10 cellular contexts compared by ENCODE assay signal in genomic region chr6:43708857-43709653, GRCh38. TPM values are rescaled to one million over a fixed set of nuclear protein-coding genes. Genes with fewer than 3 reads are reported as not detected.
DNase-seq lines count a peak whose midpoint lies in the region; ATAC-seq and TF ChIP-seq lines count a peak whose summit lies in the region.
"Had no signal": no experiment of that assay in that cellular context is flagged by ENCODE, and none has a peak within 500 bp of the region (broad histone marks: within the 10 kb centered on the region; RNA-seq: fewer than 3 reads in every experiment).

No MANE protein-coding gene starts in this region.

- TF ChIP-seq EP300 in esophagus muscularis mucosa (IDR thresholded peaks at IDR 0.05) (no peak), ovary (IDR thresholded peaks at IDR 0.05) (no peak)

- TF ChIP-seq CTCF in NB4 (IDR thresholded peaks at IDR 0.05; ENCODE audit: low read depth, low read length), result no peak
- TF ChIP-seq CTCF in esophagus muscularis mucosa (IDR thresholded peaks at IDR 0.05), result no peak
- TF ChIP-seq CTCF in ovary (IDR thresholded peaks at IDR 0.05), result no peak

- intact Hi-C loops in esophagus muscularis mucosa (cut with DNase I) (no loop called here), ovary (cut with DNase I) (no loop called here)

- 62% methylated on average over 5 of the region's 5 CpGs for WGBS in esophagus muscularis mucosa
- 17 to 26% (median 26%) methylated on average over 5 of the region's 5 CpGs for WGBS in ovary, 3 donors

- H3K27me3 ChIP-seq in esophagus muscularis mucosa (no peaks in the 10 kb centered on the region), ovary (no peaks in the 10 kb centered on the region), SJCRH30 (no peaks in the 10 kb centered on the region)
- H3K27me3 ChIP-seq: cardiac muscle cell had no signal

- H3K9me3 ChIP-seq in esophagus muscularis mucosa (no peaks in the 10 kb centered on the region), ovary (no peaks in the 10 kb centered on the region), SJCRH30 (replicated peaks) (no peaks in the 10 kb centered on the region)

- TF ChIP-seq POLR2A in NB4 (IDR thresholded peaks at IDR 0.05; ENCODE audit: extremely low read depth, insufficient read length), result no peak
- no peak for TF ChIP-seq POLR2A in esophagus muscularis mucosa (IDR thresholded peaks at IDR 0.05; ENCODE audit: low read depth)
- no peak for TF ChIP-seq POLR2A in ovary (IDR thresholded peaks at IDR 0.05)

- peak; percentile 94 for DNase-seq in CD1c-positive myeloid dendritic cell (ENCODE audit: extremely low spot score)
- DNase-seq in NB4 (ENCODE audit: low read depth), result peak; percentile 80
- DNase-seq in esophagus muscularis mucosa (ENCODE audit: extremely low spot score), result no peak
- DNase-seq in ovary, result peak in 3 of 5 donors; percentile 51 to 75 (median 62)
- no peak for DNase-seq in SJCRH30
- DNase-seq: NCI-H1436 treated with DMSO at 0.1 percent for 48 hours had no signal

- ATAC-seq in GM18502 (IDR thresholded peaks at IDR 0.05; ENCODE audit: poor library complexity, unreplicated experiment) (no peak), HG02763 (IDR thresholded peaks at IDR 0.05; ENCODE audit: unreplicated experiment) (no peak), GM21390 (IDR thresholded peaks at IDR 0.05; ENCODE audit: unreplicated experiment) (no peak)

- H3K27ac ChIP-seq in esophagus muscularis mucosa (replicated peaks in 1 of 4), result peak overlapping the region; percentile 49 to 72 (median 60)
- no peak overlapping the region for H3K27ac ChIP-seq in ovary
- no peak overlapping the region for H3K27ac ChIP-seq in SJCRH30
- H3K27ac ChIP-seq: cardiac muscle cell had no signal

- H3K36me3 ChIP-seq in esophagus muscularis mucosa (no peaks in the 10 kb centered on the region), ovary (no peaks in the 10 kb centered on the region), SJCRH30 (no peaks in the 10 kb centered on the region)
- H3K36me3 ChIP-seq: cardiac muscle cell had no signal

- H3K4me1 ChIP-seq in esophagus muscularis mucosa, result peaks cover 10 to 35% (median 30%) of the 10 kb centered on the region in 4 donors
- peaks cover 15% of the 10 kb centered on the region for H3K4me1 ChIP-seq in ovary (ENCODE audit: insufficient read depth)
- peaks cover 39% of the 10 kb centered on the region for H3K4me1 ChIP-seq in SJCRH30

- H3K4me3 ChIP-seq in NB4 (ENCODE audit: low read depth, low read length) (no peak overlapping the region), esophagus muscularis mucosa (no peak overlapping the region), ovary (no peak overlapping the region), SJCRH30 (no peak overlapping the region)
- H3K4me3 ChIP-seq: cardiac muscle cell had no signal

RNA-seq across cellular contexts. Expression of gene MRPS18A, which starts 21.5 kb away (rescaled TPM):
- total RNA-seq in esophagus muscularis mucosa (10 to 100 TPM; 30.7 to 47.4 (median 37.1) TPM), ovary (10 to 100 TPM; 21.9 to 44.1 (median 25.9) TPM)
- polyA plus RNA-seq in ovary, result 10 to 100 TPM; 35.1 to 45.0 TPM
- total RNA-seq in SJCRH30 (2014; rRNA removed; shearing (Covaris generic)), result 51.6 and 54.7 TPM in 2 replicates

Comparison
In these comparisons a context has a peak if more than half of its experiments do, and no peak if none do; other contexts are left out.
1. DNase-seq: peak in CD1c-positive myeloid dendritic cell (single experiment), NB4 (single experiment) and ovary (3 of 5); none in esophagus muscularis mucosa (single experiment) and SJCRH30 (0 of 2).
2. H3K27ac ChIP-seq: peak in esophagus muscularis mucosa (4 of 4); none in ovary (0 of 2) and SJCRH30 (single experiment).